In genomic region chr9:77977210-77977611, GRCh38 we compare ENCODE assay signal across 8 cellular contexts. TPM values are rescaled to one million over a fixed set of nuclear protein-coding genes. Genes with fewer than 3 reads are reported as not detected.
A peak's percentile ranks its signal among the peaks of the same experiment; 100 is the strongest.
DNase-seq lines count a peak whose midpoint lies in the region; ATAC-seq and TF ChIP-seq lines count a peak whose summit lies in the region.

No MANE protein-coding gene starts in this region.

- no peaks in the 10 kb centered on the region for H3K9me3 ChIP-seq in hepatocyte (ENCODE audit: low read depth)

- no peak overlapping the region for H2AFZ ChIP-seq in hepatocyte

- H3K27ac ChIP-seq in hepatocyte, result no peak overlapping the region

- no peaks in the 10 kb centered on the region for H3K9me2 ChIP-seq in hepatocyte (replicated peaks; ENCODE audit: insufficient read depth)

- WGBS in hepatocyte (ENCODE audit: low lambda C conversion rate, missing lambda C conversion rate), result 63% methylated on average over 4 of the region's 4 CpGs

- peak; percentile 84 to 87 for DNase-seq in AML-193 (lab: John Stamatoyannopoulos, UW)
- peak; percentile 81 for DNase-seq in HCEC 1CT
- peak; percentile 48 for DNase-seq in SKM-1 treated with dmso at 0.1 percent for 144 hours (lab: John Stamatoyannopoulos, UW; ENCODE audit: unreplicated experiment)
- DNase-seq in astrocyte of the cerebellum (ENCODE audit: low read depth), result peak; percentile 52
- DNase-seq in hepatocyte (ENCODE audit: low spot score), result peak; percentile 32
- DNase-seq in skeletal muscle cell (ENCODE audit: low read depth), result peak; percentile 35

- H3K36me3 ChIP-seq in hepatocyte (replicated peaks; ENCODE audit: insufficient read depth, low read depth), result no peaks in the 10 kb centered on the region

- H3K4me2 ChIP-seq in hepatocyte, result no peak overlapping the region

- no peaks in the 10 kb centered on the region for H3K27me3 ChIP-seq in hepatocyte

- ATAC-seq in HG03196 (IDR thresholded peaks at IDR 0.05; ENCODE audit: unreplicated experiment) (no peak), GM18517 (IDR thresholded peaks at IDR 0.05; ENCODE audit: unreplicated experiment) (no peak)

- peaks cover 35% of the 10 kb centered on the region for H4K20me1 ChIP-seq in hepatocyte (ENCODE audit: insufficient read depth, poor library complexity, severe bottlenecking)

- in situ Hi-C loops in astrocyte of the cerebellum (cut with HindIII; ENCODE audit: low sequenced_read_pairs), result no loop called here

- H3K4me1 ChIP-seq in hepatocyte (ENCODE audit: insufficient read depth), result peaks cover 27% of the 10 kb centered on the region

- H3K4me3 ChIP-seq in astrocyte of the cerebellum (ENCODE audit: low read depth, low read length) (no peak overlapping the region), hepatocyte (no peak overlapping the region), skeletal muscle cell (ENCODE audit: low read depth, low read length) (no peak overlapping the region)

- peaks cover 95% of the 10 kb centered on the region for H3K79me2 ChIP-seq in hepatocyte

- peak; percentile 58 for TF ChIP-seq CTCF in astrocyte of the cerebellum (IDR thresholded peaks at IDR 0.05; ENCODE audit: low read depth, low read length, missing control alignments)
- TF ChIP-seq CTCF in hepatocyte (IDR thresholded peaks at IDR 0.05; ENCODE audit: poor library complexity), result peak; percentile 45

RNA-seq across cellular contexts. Expression of gene GNAQ, which starts 54.4 kb away (rescaled TPM):
- total RNA-seq in hepatocyte, result 47.9 and 57.5 TPM in 2 replicates
- polyA plus RNA-seq in hepatocyte, result 25.7 and 27.3 TPM in 2 replicates

Comparison
In these comparisons a context has a peak if more than half of its experiments do, and no peak if none do; other contexts are left out.
1. DNase-seq: peak in every context shown above with its lines; median percentile 86 in AML-193; 81 in HCEC 1CT; 52 in astrocyte of the cerebellum; 48 in SKM-1 treated with dmso at 0.1 percent for 144 hours; 35 in skeletal muscle cell; 32 in hepatocyte.